ENCODE assay signal across 16 cellular contexts in the genomic region with DNA sequence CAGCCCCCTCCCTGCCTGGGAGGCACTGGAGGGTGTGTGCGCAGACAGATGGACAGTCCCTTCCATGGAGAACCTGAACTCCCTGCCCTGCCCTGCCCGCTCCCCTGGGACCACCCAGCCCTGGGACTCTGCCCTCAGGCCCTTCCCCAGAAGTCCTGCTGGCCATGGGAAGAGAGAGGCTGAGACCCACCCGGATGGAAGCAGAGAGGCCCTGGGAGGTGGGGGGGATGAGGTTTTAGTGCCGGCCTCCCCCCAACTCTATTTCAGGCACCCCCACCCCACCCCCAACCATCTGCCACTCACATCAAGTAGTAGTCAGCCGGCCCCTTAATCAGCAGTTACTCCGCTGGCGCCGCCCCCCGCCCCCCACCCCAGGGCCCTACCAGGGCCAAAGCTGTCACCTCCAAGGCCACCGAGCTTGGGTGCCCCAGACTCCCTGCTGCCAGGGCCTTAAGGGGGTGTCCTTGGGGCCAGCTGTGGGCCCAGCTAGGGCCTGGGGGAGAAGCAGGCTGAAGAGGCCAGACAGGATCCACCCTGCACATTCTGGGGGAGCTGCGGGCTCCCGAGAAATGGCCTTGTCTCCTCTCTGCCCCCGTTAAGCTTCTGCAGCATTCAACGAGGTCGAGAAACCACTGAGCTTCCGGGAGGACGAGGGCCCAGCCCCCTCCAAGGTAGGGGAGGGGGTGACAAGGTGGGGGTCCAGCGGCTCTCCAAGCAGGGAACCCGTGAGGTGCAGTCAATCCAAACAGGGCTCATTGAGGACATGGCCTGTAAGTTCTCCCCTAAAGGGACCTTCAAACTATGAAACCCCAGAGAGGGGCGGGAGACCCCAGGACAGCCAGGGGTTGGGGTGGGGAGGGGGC.
DNase-seq lines count a peak whose midpoint lies in the region; ATAC-seq and TF ChIP-seq lines count a peak whose summit lies in the region.
"Had no signal": no experiment of that assay in that cellular context is flagged by ENCODE, and none has a peak within 500 bp of the region (broad histone marks: within the 10 kb centered on the region; RNA-seq: fewer than 3 reads in every experiment).

No MANE protein-coding gene starts in this region.

- peak overlapping the region; percentile 63 for H3K4me3 Mint-ChIP-seq in activated T-cell treated with anti-CD3 and anti-CD28 coated beads, Interleukin-2, amount 50 U/mL, for 24 hours
- H3K4me3 Mint-ChIP-seq in effector memory CD8-positive, alpha-beta T cell = peak overlapping the region; percentile 55 to 84

- no peak for ATAC-seq in effector memory CD8-positive, alpha-beta T cell (replicated peaks)
- ATAC-seq in HG02885 (IDR thresholded peaks at IDR 0.05; ENCODE audit: poor library complexity, unreplicated experiment) = no peak
- ATAC-seq: left lung had no signal

- H3K36me3 ChIP-seq in muscle layer of colon (ENCODE audit: insufficient read depth, low read length) (no peaks in the 10 kb centered on the region), tibial artery (peaks cover 0 to under 1% (median 0%) of the 10 kb centered on the region in 3 donors)
- H3K36me3 ChIP-seq: left lung, MG63, Peyer's patch had no signal

- H3K27me3 ChIP-seq in muscle layer of colon (ENCODE audit: control insufficient read depth in 1 of 2, insufficient read depth in 2 of 2, low read length in 2 of 2) = no peaks in the 10 kb centered on the region
- H3K27me3 ChIP-seq in tibial artery = no peaks in the 10 kb centered on the region
- H3K27me3 ChIP-seq: MG63, Peyer's patch had no signal

- peak overlapping the region; percentile 80 for H3K27ac ChIP-seq in muscle layer of colon (ENCODE audit: low read depth, low read length)
- peak overlapping the region; percentile 90 to 93 for H3K27ac ChIP-seq in tibial artery
- H3K27ac ChIP-seq: left lung, VCaP had no signal

- no peak overlapping the region for H3K9ac ChIP-seq in muscle layer of colon (ENCODE audit: low read length)

- intact Hi-C loops in tibial artery (cut with DNase I; ENCODE audit: low total_unique reads) = no loop called here

- H3K9me3 Mint-ChIP-seq in activated T-cell treated with anti-CD3 and anti-CD28 coated beads, Interleukin-2, amount 50 U/mL, for 24 hours = no peaks in the 10 kb centered on the region
- no peaks in the 10 kb centered on the region for H3K9me3 Mint-ChIP-seq in effector memory CD8-positive, alpha-beta T cell

- peaks cover 2% of the 10 kb centered on the region for H3K27me3 Mint-ChIP-seq in activated T-cell treated with anti-CD3 and anti-CD28 coated beads, Interleukin-2, amount 50 U/mL, for 24 hours
- peaks cover 0 to 10% of the 10 kb centered on the region in 2 donors for H3K27me3 Mint-ChIP-seq in effector memory CD8-positive, alpha-beta T cell

- peak overlapping the region; percentile 55 for H3K27ac Mint-ChIP-seq in activated T-cell treated with anti-CD3 and anti-CD28 coated beads, Interleukin-2, amount 50 U/mL, for 24 hours
- H3K27ac Mint-ChIP-seq in effector memory CD8-positive, alpha-beta T cell = peak overlapping the region in 1 of 2 donors; percentile 94
- H3K27ac Mint-ChIP-seq: CD4-positive, CD25-positive, alpha-beta regulatory T cell had no signal

- no peaks in the 10 kb centered on the region for H3K9me3 ChIP-seq in muscle layer of colon (ENCODE audit: low read length)
- no peaks in the 10 kb centered on the region for H3K9me3 ChIP-seq in tibial artery
- H3K9me3 ChIP-seq: left lung, MG63, Peyer's patch had no signal

- H3K4me1 Mint-ChIP-seq in activated T-cell treated with anti-CD3 and anti-CD28 coated beads, Interleukin-2, amount 50 U/mL, for 24 hours (ENCODE audit: low read depth) = peaks cover 12% of the 10 kb centered on the region
- H3K4me1 Mint-ChIP-seq in effector memory CD8-positive, alpha-beta T cell (ENCODE audit: low read depth in 2 of 2) = peaks cover 1 to 12% of the 10 kb centered on the region in 2 donors

- H3K4me1 ChIP-seq in muscle layer of colon (ENCODE audit: insufficient read depth, low read length) (peaks cover 19% of the 10 kb centered on the region), tibial artery (peaks cover 13 to 54% (median 36%) of the 10 kb centered on the region in 4 donors)

- H3K4me3 ChIP-seq in muscle layer of colon (ENCODE audit: low read depth in 1 of 2, low read length in 2 of 2) (no peak overlapping the region), tibial artery (peak overlapping the region; percentile 41 to 46)
- H3K4me3 ChIP-seq: MG63 had no signal

- TF ChIP-seq CTCF in tibial artery (IDR thresholded peaks at IDR 0.05) = no peak
- no peak for TF ChIP-seq CTCF in GM20000 (IDR thresholded peaks at IDR 0.05; ENCODE audit: extremely low read depth, missing control alignments)

- DNase-seq in activated T-cell treated with anti-CD3 and anti-CD28 coated beads, Interleukin-2, amount 50 U/mL, for 24 hours = peak; percentile 37
- DNase-seq in activated T-cell treated with anti-CD3 and anti-CD28 coated beads, Interleukin-2, amount 50 U/mL, for 1 hour = no peak
- DNase-seq in effector memory CD8-positive, alpha-beta T cell = no peak
- DNase-seq in tibial artery (no peak), COLO668 (lab: John Stamatoyannopoulos, UW; ENCODE audit: unreplicated experiment) (no peak), GM20000 (ENCODE audit: low spot score) (no peak)
- DNase-seq: CD4-positive, CD25-positive, alpha-beta regulatory T cell; MG63; NCI-H187 treated with DMSO at 0.1 percent for 48 hours; NCI-H526; Peyer's patch; trophoblast cell had no signal

- H3K36me3 Mint-ChIP-seq in activated T-cell treated with anti-CD3 and anti-CD28 coated beads, Interleukin-2, amount 50 U/mL, for 24 hours (ENCODE audit: low read depth) = peaks cover 2% of the 10 kb centered on the region
- H3K36me3 Mint-ChIP-seq in effector memory CD8-positive, alpha-beta T cell (ENCODE audit: insufficient read depth) = peaks cover 9% of the 10 kb centered on the region
- H3K36me3 Mint-ChIP-seq: CD4-positive, CD25-positive, alpha-beta regulatory T cell had no signal

Comparison
In these comparisons a context has a peak if more than half of its experiments do, and no peak if none do; other contexts are left out.
1. H3K4me3 ChIP-seq: peak in tibial artery (2 of 2); none in muscle layer of colon (0 of 2).